11 cellular contexts compared by ENCODE assay signal in genomic region chr10:106957825-106958581, GRCh38.
DNase-seq lines count a peak whose midpoint lies in the region; ATAC-seq and TF ChIP-seq lines count a peak whose summit lies in the region.
"Had no signal": no experiment of that assay in that cellular context is flagged by ENCODE, and none has a peak within 500 bp of the region (broad histone marks: within the 10 kb centered on the region; RNA-seq: fewer than 3 reads in every experiment).

No MANE protein-coding gene starts in this region.

- ATAC-seq in GM21367 (IDR thresholded peaks at IDR 0.05; ENCODE audit: unreplicated experiment) (peak; percentile 58), HG03175 (IDR thresholded peaks at IDR 0.05; ENCODE audit: unreplicated experiment) (peak; percentile 62)

- H3K4me3 ChIP-seq in trophoblast cell (ENCODE audit: low read depth, low read length), result no peak overlapping the region
- H3K4me3 ChIP-seq in ovary, result no peak overlapping the region
- H3K4me3 ChIP-seq: thoracic aorta had no signal

- no peak overlapping the region for H4K8ac ChIP-seq in trophoblast cell (ENCODE audit: low read depth, low read length)

- no peak overlapping the region for H2BK5ac ChIP-seq in trophoblast cell (ENCODE audit: low read depth, low read length, poor library complexity)

- no peaks in the 10 kb centered on the region for H3K79me2 ChIP-seq in trophoblast cell (ENCODE audit: control insufficient read depth, insufficient read depth, low read length, poor library complexity)

- H3K27ac ChIP-seq in trophoblast cell (ENCODE audit: low read depth, low read length) (no peak overlapping the region), ovary (no peak overlapping the region)

- intact Hi-C loops in dendritic cell treated with granulocyte-macrophage colony-stimulating factor and Interleukin-4, amounts not matched to agents 40 ng/mL and 50 ng/mL, for 4 days (cut with micrococcal nuclease), result loop anchor here (5.0 kb wide), 1 partner anchor 39 kb away; no protein-coding TSS in a partner anchor
- intact Hi-C loops in ovary (cut with DNase I), result no loop called here

- no peak for TF ChIP-seq EP300 in ovary (IDR thresholded peaks at IDR 0.05)

- DNase-seq in CD1c-positive myeloid dendritic cell (ENCODE audit: extremely low spot score) (peak; percentile 68), D341Med (ENCODE audit: low spot score) (no peak), SW480 (ENCODE audit: low spot score) (no peak), trophoblast cell (no peak), ovary (no peak)
- DNase-seq: activated CD4-positive, alpha-beta T cell treated with anti-CD3 and anti-CD28 coated beads, Interleukin-2, amount 50 U/mL, for 1 hour had no signal

- TF ChIP-seq POLR2A in ovary (IDR thresholded peaks at IDR 0.05), result no peak

- H3K4ac ChIP-seq in trophoblast cell (ENCODE audit: low read depth, low read length), result no peak overlapping the region

- H4K12ac ChIP-seq in trophoblast cell (ENCODE audit: low read depth, low read length), result no peak overlapping the region

- H3K27ac Mint-ChIP-seq in dendritic cell treated with granulocyte-macrophage colony-stimulating factor and Interleukin-4, amounts not matched to agents 40 ng/mL and 50 ng/mL, for 4 days, result peak overlapping the region; percentile 75
- H3K27ac Mint-ChIP-seq: IgD-negative memory B cell had no signal

- TF ChIP-seq CTCF in ovary (IDR thresholded peaks at IDR 0.05), result no peak

- no peaks in the 10 kb centered on the region for H3K79me1 ChIP-seq in trophoblast cell (ENCODE audit: low read length)

- no peak overlapping the region for H2AFZ ChIP-seq in trophoblast cell (ENCODE audit: insufficient read depth, low read length, poor library complexity)

- peaks cover 45% of the 10 kb centered on the region for H3K4me1 Mint-ChIP-seq in dendritic cell treated with granulocyte-macrophage colony-stimulating factor and Interleukin-4, amounts not matched to agents 40 ng/mL and 50 ng/mL, for 4 days (ENCODE audit: low read depth)

- H3K27me3 Mint-ChIP-seq in dendritic cell treated with granulocyte-macrophage colony-stimulating factor and Interleukin-4, amounts not matched to agents 40 ng/mL and 50 ng/mL, for 4 days, result no peaks in the 10 kb centered on the region
- H3K27me3 Mint-ChIP-seq: IgD-negative memory B cell had no signal

- H3K4me1 ChIP-seq in trophoblast cell (ENCODE audit: control insufficient read depth in 1 of 2, insufficient read depth in 2 of 2, low read length in 2 of 2), result no peaks in the 10 kb centered on the region
- H3K4me1 ChIP-seq in ovary (ENCODE audit: insufficient read depth), result no peaks in the 10 kb centered on the region

- WGBS in trophoblast cell (ENCODE audit: extremely low coverage, insufficient coverage, insufficient read length), result no CpG with 5 or more reads among the region's 12 CpGs
- WGBS in ovary, 3 donors, result 72 to 79% (median 74%) methylated on average over 12 of the region's 12 CpGs

- H3K36me3 ChIP-seq in trophoblast cell (ENCODE audit: control insufficient read depth in 1 of 2, insufficient read depth in 2 of 2, low read length in 2 of 2) (no peaks in the 10 kb centered on the region), ovary (no peaks in the 10 kb centered on the region)
- H3K36me3 ChIP-seq: thoracic aorta had no signal

- no peaks in the 10 kb centered on the region for H3K36me3 Mint-ChIP-seq in dendritic cell treated with granulocyte-macrophage colony-stimulating factor and Interleukin-4, amounts not matched to agents 40 ng/mL and 50 ng/mL, for 4 days (ENCODE audit: low read depth)
- H3K36me3 Mint-ChIP-seq: IgD-negative memory B cell had no signal

- H3K14ac ChIP-seq in trophoblast cell (ENCODE audit: low read length), result no peak overlapping the region

- H2BK12ac ChIP-seq in trophoblast cell (ENCODE audit: low read length), result no peak overlapping the region

- H2AK5ac ChIP-seq in trophoblast cell (ENCODE audit: low read length), result no peak overlapping the region

- H3K4me3 Mint-ChIP-seq in dendritic cell treated with granulocyte-macrophage colony-stimulating factor and Interleukin-4, amounts not matched to agents 40 ng/mL and 50 ng/mL, for 4 days, result peak overlapping the region; percentile 17

- H3K23ac ChIP-seq in trophoblast cell (ENCODE audit: low read length), result no peak overlapping the region

- no peak overlapping the region for H2BK120ac ChIP-seq in trophoblast cell (ENCODE audit: insufficient read depth, low read length, poor library complexity)

- no peaks in the 10 kb centered on the region for H3K27me3 ChIP-seq in trophoblast cell (ENCODE audit: insufficient read depth, low read length)
- no peaks in the 10 kb centered on the region for H3K27me3 ChIP-seq in ovary

- no peaks in the 10 kb centered on the region for H3K9me3 Mint-ChIP-seq in dendritic cell treated with granulocyte-macrophage colony-stimulating factor and Interleukin-4, amounts not matched to agents 40 ng/mL and 50 ng/mL, for 4 days

- H3K4me2 ChIP-seq in trophoblast cell (ENCODE audit: low read length), result no peak overlapping the region

- H3K18ac ChIP-seq in trophoblast cell (ENCODE audit: low read length), result no peak overlapping the region

- H3K9me3 ChIP-seq in trophoblast cell (ENCODE audit: insufficient read depth, low read depth, low read length) (no peaks in the 10 kb centered on the region), ovary (no peaks in the 10 kb centered on the region)
- H3K9me3 ChIP-seq: thoracic aorta had no signal

- H4K91ac ChIP-seq in trophoblast cell (ENCODE audit: low read depth, low read length), result no peak overlapping the region

- H3K9ac ChIP-seq in trophoblast cell (ENCODE audit: low read length), result no peak overlapping the region
